ENCODE assay signal across 10 cellular contexts in genomic region chr15:70092462-70092850, GRCh38. TPM values are rescaled to one million over a fixed set of nuclear protein-coding genes. Genes with fewer than 3 reads are reported as not detected.
A peak's percentile ranks its signal among the peaks of the same experiment; 100 is the strongest.
DNase-seq lines count a peak whose midpoint lies in the region; ATAC-seq and TF ChIP-seq lines count a peak whose summit lies in the region.
"Had no signal": no experiment of that assay in that cellular context is flagged by ENCODE, and none has a peak within 500 bp of the region (broad histone marks: within the 10 kb centered on the region; RNA-seq: fewer than 3 reads in every experiment).

No MANE protein-coding gene starts in this region.

- no peak for DNase-seq in T-helper 2 cell treated with Interferon-gamma antibody and Interleukin-4, amounts not matched to agents 5 μg/mL and 100 μg/mL, for 36 hours (ENCODE audit: low spot score)
- no peak for DNase-seq in T-helper 2 cell
- DNase-seq in T-cell, result no peak
- DNase-seq in smooth muscle cell (lab: John Stamatoyannopoulos, UW; ENCODE audit: unreplicated experiment), result no peak
- no peak for DNase-seq in NCI-H2029 (lab: John Stamatoyannopoulos, UW)
- DNase-seq in stimulated activated naive CD4-positive, alpha-beta T cell (lab: John Stamatoyannopoulos, UW), result no peak
- DNase-seq: cerebellar nuclear complex had no signal

- H3K79me2 ChIP-seq in smooth muscle cell (ENCODE audit: low read depth), result peaks cover 90% of the 10 kb centered on the region

- peaks cover 100% of the 10 kb centered on the region for H4K20me1 ChIP-seq in smooth muscle cell (ENCODE audit: low read depth)

- no peak for TF ChIP-seq CTCF in smooth muscle cell (IDR thresholded peaks at IDR 0.05; ENCODE audit: borderline replicate concordance, insufficient read depth, poor library complexity, severe bottlenecking)

- H3K4me1 Mint-ChIP-seq in T-helper 2 cell treated with Interferon-gamma antibody and Interleukin-4, amounts not matched to agents 5 μg/mL and 100 μg/mL, for 36 hours (ENCODE audit: low read depth), result peaks cover 48% of the 10 kb centered on the region
- peaks cover 71 to 77% (median 75%) of the 10 kb centered on the region in 3 donors for H3K4me1 Mint-ChIP-seq in T-cell

- H3K27me3 Mint-ChIP-seq in T-helper 2 cell treated with Interferon-gamma antibody and Interleukin-4, amounts not matched to agents 5 μg/mL and 100 μg/mL, for 36 hours (ENCODE audit: low read depth), result no peaks in the 10 kb centered on the region
- no peaks in the 10 kb centered on the region for H3K27me3 Mint-ChIP-seq in T-cell

- H3K9me3 ChIP-seq in iPS-18a (ENCODE audit: control insufficient read depth, low read depth, low read length), result no peaks in the 10 kb centered on the region
- no peaks in the 10 kb centered on the region for H3K9me3 ChIP-seq in smooth muscle cell (replicated peaks; ENCODE audit: low read depth)
- H3K9me3 ChIP-seq: thoracic aorta had no signal

- H3K4me3 Mint-ChIP-seq in T-helper 2 cell treated with Interferon-gamma antibody and Interleukin-4, amounts not matched to agents 5 μg/mL and 100 μg/mL, for 36 hours, result peak overlapping the region; percentile 62
- peak overlapping the region; percentile 22 to 98 (median 94) for H3K4me3 Mint-ChIP-seq in T-cell

- H3F3A ChIP-seq in smooth muscle cell (ENCODE audit: low read depth), result peaks cover 48% of the 10 kb centered on the region

- H3K27me3 ChIP-seq in iPS-18a (ENCODE audit: control insufficient read depth, insufficient read depth, low read length) (peaks cover 33% of the 10 kb centered on the region), smooth muscle cell (ENCODE audit: low read depth) (no peaks in the 10 kb centered on the region)

- peaks cover 43% of the 10 kb centered on the region for H3K36me3 ChIP-seq in iPS-18a (ENCODE audit: control insufficient read depth, low read depth, low read length)
- H3K36me3 ChIP-seq in smooth muscle cell (ENCODE audit: low read depth), result no peaks in the 10 kb centered on the region

- no peak overlapping the region for H3K9ac ChIP-seq in iPS-18a (ENCODE audit: low read length)
- no peak overlapping the region for H3K9ac ChIP-seq in smooth muscle cell (ENCODE audit: low read depth)

- H3K4me3 ChIP-seq in iPS-18a (ENCODE audit: low read length) (peak overlapping the region; percentile 90), smooth muscle cell (peak overlapping the region; percentile 66)

- POLR2A ChIA-PET in T-cell (lab: Charles Lee), result no interaction called here

- CTCF ChIA-PET in T-cell (lab: Charles Lee), result interaction anchor here (0.6 to 1.5 kb wide), 2 partner anchors 69 to 614 kb away, joined by 3 to 4 read pairs; no protein-coding TSS in a partner anchor

- peak overlapping the region; percentile 98 for H3K4me2 ChIP-seq in smooth muscle cell

- ATAC-seq in T-cell (replicated peaks in 1 of 4), result no peak
- no peak for ATAC-seq in HG02588 (IDR thresholded peaks at IDR 0.05; ENCODE audit: unreplicated experiment)

- H3K27ac ChIP-seq in iPS-18a (ENCODE audit: low read length) (no peak overlapping the region), smooth muscle cell (ENCODE audit: low read depth) (peak overlapping the region; percentile 96)
- H3K27ac ChIP-seq: thoracic aorta had no signal

- H3K9me3 Mint-ChIP-seq in T-helper 2 cell treated with Interferon-gamma antibody and Interleukin-4, amounts not matched to agents 5 μg/mL and 100 μg/mL, for 36 hours, result no peaks in the 10 kb centered on the region
- H3K9me3 Mint-ChIP-seq in T-cell, result no peaks in the 10 kb centered on the region

- 55% methylated on average over 6 of the region's 6 CpGs for WGBS in smooth muscle cell (ENCODE audit: low lambda C conversion rate)

- H3K4me1 ChIP-seq in iPS-18a (ENCODE audit: control insufficient read depth, low read depth, low read length) (peaks cover 75% of the 10 kb centered on the region), smooth muscle cell (ENCODE audit: low read depth) (peaks cover 70% of the 10 kb centered on the region)

- H2AFZ ChIP-seq in smooth muscle cell (ENCODE audit: low read depth), result no peak overlapping the region

- H3K27ac Mint-ChIP-seq in T-helper 2 cell treated with Interferon-gamma antibody and Interleukin-4, amounts not matched to agents 5 μg/mL and 100 μg/mL, for 36 hours, result no peak overlapping the region
- H3K27ac Mint-ChIP-seq in T-cell, result peak overlapping the region; percentile 22 to 36

- H3K36me3 Mint-ChIP-seq in T-helper 2 cell treated with Interferon-gamma antibody and Interleukin-4, amounts not matched to agents 5 μg/mL and 100 μg/mL, for 36 hours (ENCODE audit: low read depth), result peaks cover 75% of the 10 kb centered on the region
- peaks cover 51% of the 10 kb centered on the region for H3K36me3 Mint-ChIP-seq in T-cell

RNA-seq across cellular contexts. Expression of gene TLE3, which starts 5.3 kb away (rescaled TPM):
- total RNA-seq in T-cell (100 to 1,000 TPM in 4 of 5 donors, 10 to 100 TPM in 1; 99.2 to 174 (median 160) TPM), smooth muscle cell (46.9 and 53.2 TPM in 2 replicates)
- polyA plus RNA-seq in smooth muscle cell, result 39.7 and 50.9 TPM in 2 replicates
